1 cellular context compared by ENCODE assay signal in the genomic region with DNA sequence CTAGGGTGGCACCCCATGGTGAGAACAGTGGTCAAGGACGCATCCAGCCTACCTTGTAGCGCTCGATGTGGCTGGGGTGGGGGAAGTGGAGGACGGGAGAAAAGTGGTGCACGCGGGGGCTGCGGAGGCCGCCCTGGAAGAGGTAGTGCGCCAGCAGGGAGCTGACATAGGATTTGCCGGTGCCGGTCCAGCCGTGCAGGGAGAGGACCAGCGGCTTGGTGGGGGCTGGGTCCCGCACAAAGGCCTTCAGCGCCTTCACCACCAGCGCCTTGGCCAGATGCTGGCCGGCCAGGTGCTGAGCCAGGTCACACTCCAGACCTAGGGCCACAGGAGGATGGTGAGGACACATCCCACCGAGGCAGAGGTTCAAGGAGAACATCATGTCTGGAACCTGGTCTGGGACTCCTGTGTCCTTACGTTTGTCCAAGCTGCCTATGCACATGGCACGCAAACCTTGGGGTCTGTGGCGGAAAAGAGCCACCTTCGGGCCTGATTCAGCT.
TF ChIP-seq lines count a peak whose summit lies in the region.

No MANE protein-coding gene starts in this region.

TF ChIP-seq in liver, 16 proteins besides CTCF, POLR2A, EP300 and RAD21 (continued from another document):
- TF ChIP-seq, protein P1, sequence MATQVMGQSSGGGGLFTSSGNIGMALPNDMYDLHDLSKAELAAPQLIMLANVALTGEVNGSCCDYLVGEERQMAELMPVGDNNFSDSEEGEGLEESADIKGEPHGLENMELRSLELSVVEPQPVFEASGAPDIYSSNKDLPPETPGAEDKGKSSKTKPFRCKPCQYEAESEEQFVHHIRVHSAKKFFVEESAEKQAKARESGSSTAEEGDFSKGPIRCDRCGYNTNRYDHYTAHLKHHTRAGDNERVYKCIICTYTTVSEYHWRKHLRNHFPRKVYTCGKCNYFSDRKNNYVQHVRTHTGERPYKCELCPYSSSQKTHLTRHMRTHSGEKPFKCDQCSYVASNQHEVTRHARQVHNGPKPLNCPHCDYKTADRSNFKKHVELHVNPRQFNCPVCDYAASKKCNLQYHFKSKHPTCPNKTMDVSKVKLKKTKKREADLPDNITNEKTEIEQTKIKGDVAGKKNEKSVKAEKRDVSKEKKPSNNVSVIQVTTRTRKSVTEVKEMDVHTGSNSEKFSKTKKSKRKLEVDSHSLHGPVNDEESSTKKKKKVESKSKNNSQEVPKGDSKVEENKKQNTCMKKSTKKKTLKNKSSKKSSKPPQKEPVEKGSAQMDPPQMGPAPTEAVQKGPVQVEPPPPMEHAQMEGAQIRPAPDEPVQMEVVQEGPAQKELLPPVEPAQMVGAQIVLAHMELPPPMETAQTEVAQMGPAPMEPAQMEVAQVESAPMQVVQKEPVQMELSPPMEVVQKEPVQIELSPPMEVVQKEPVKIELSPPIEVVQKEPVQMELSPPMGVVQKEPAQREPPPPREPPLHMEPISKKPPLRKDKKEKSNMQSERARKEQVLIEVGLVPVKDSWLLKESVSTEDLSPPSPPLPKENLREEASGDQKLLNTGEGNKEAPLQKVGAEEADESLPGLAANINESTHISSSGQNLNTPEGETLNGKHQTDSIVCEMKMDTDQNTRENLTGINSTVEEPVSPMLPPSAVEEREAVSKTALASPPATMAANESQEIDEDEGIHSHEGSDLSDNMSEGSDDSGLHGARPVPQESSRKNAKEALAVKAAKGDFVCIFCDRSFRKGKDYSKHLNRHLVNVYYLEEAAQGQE (IDR thresholded peaks at IDR 0.05) = no peak
- TF ChIP-seq FOXA1 (IDR thresholded peaks at IDR 0.05) (no peak), YY1 (IDR thresholded peaks at IDR 0.05) (no peak), NR2F2 (IDR thresholded peaks at IDR 0.05) (no peak)
